Comparison of ENCODE assay signal across 8 cellular contexts in genomic region chr1:144077167-144077841, GRCh38.
DNase-seq lines count a peak whose midpoint lies in the region; ATAC-seq, FAIRE-seq and TF ChIP-seq lines count a peak whose summit lies in the region.
"Not testable (repeated sequence)": the region's sequence is repeated elsewhere in the genome, so short reads cannot be mapped to it uniquely, and the experiment has no call there.

No MANE protein-coding gene starts in this region.

- CTCF ChIA-PET in CD8-positive, alpha-beta T cell (lab: Charles Lee); K562 (lab: Yijun Ruan, JAX; ENCODE audit: low intra/inter-chr PET ratio): not testable (repeated sequence)

- H3K36me3 Mint-ChIP-seq in CD8-positive, alpha-beta T cell; type B pancreatic cell: not testable (repeated sequence)

- not testable (repeated sequence) for H3K27ac Mint-ChIP-seq in CD8-positive, alpha-beta T cell; type B pancreatic cell

- BruUV-seq in K562 (replicated peaks; lab: Mats Ljungman, UMichigan) = not testable (repeated sequence)

- not testable (repeated sequence) for H3K9me3 Mint-ChIP-seq in CD8-positive, alpha-beta T cell; type B pancreatic cell

- not testable (repeated sequence) for H4K20me1 ChIP-seq in K562 (replicated peaks; ENCODE audit: control insufficient read depth, insufficient read depth, low read length)

- TF ChIP-seq POLR2A in K562 (conservative IDR thresholded peaks at IDR 0.05); gastrocnemius medialis (IDR thresholded peaks at IDR 0.05): not testable (repeated sequence)

- peak in 6 of 7 experiments; percentile 0 to 74 (median 48) for DNase-seq in CD8-positive, alpha-beta T cell
- peak; percentile 57 for DNase-seq in NCI-H226
- DNase-seq in activated CD8-positive, alpha-beta memory T cell treated with anti-CD3 and anti-CD28 coated beads for 48 hours (ENCODE audit: low read depth in 2 of 3, low spot score in 2 of 3) = peak in 2 of 3 experiments; percentile 15 to 28
- DNase-seq in K562 (ENCODE audit: extremely low read depth in 1 of 4, low spot score in 3 of 4) = peak in 2 of 4 experiments; percentile 4 to 45
- peak; percentile 10 to 25 for DNase-seq in foreskin fibroblast
- DNase-seq in lung microvascular endothelial cell (ENCODE audit: low read depth in 2 of 2) = peak; percentile 25 to 29
- DNase-seq in gastrocnemius medialis = not testable (repeated sequence)
- DNase-seq in type B pancreatic cell (ENCODE audit: extremely low spot score, unreplicated experiment) = peak; percentile 73

- H3K4me2 ChIP-seq in K562 (ENCODE audit: insufficient read depth, low read length) = not testable (repeated sequence)

- not testable (repeated sequence) for FAIRE-seq in K562 (lab: Jason Lieb, UNC)

- H3K9ac ChIP-seq in K562 (ENCODE audit: insufficient read depth in 1 of 2, low read depth in 2 of 2, low read length in 2 of 2) = peak overlapping the region in 1 of 2 experiments; percentile 52; a peak in 1 of 4 replicates

- not testable (repeated sequence) for H3K9me3 ChIP-seq in CD8-positive, alpha-beta T cell (ENCODE audit: low read length); K562 (replicated peaks; ENCODE audit: control insufficient read depth, insufficient read depth, low read depth, low read length); gastrocnemius medialis

- not testable (repeated sequence) for H3K27me3 ChIP-seq in CD8-positive, alpha-beta T cell (ENCODE audit: insufficient read depth, low read length); K562 (ENCODE audit: control insufficient read depth in 2 of 2, insufficient read depth in 2 of 2, low read length in 2 of 2); gastrocnemius medialis

- 0% methylated on average over 41 of the region's 93 CpGs for WGBS in K562 (ENCODE audit: insufficient coverage, low coverage, missing lambda C conversion rate)

- not testable (repeated sequence) for H2AFZ ChIP-seq in K562 (ENCODE audit: low read depth, low read length)

- not testable (repeated sequence) for H3K4me1 ChIP-seq in CD8-positive, alpha-beta T cell (ENCODE audit: insufficient read depth, low read length); K562 (replicated peaks in 1 of 2; ENCODE audit: control insufficient read depth in 2 of 2, insufficient read depth in 2 of 2, low read length in 2 of 2)
- peaks cover 0 to 10% of the 10 kb centered on the region in 2 donors for H3K4me1 ChIP-seq in gastrocnemius medialis

- ATAC-seq in CD8-positive, alpha-beta T cell = peak; percentile 66
- ATAC-seq in K562, gastrocnemius medialis: not testable (repeated sequence)

- not testable (repeated sequence) for H3K27me3 Mint-ChIP-seq in CD8-positive, alpha-beta T cell (ENCODE audit: low read depth); type B pancreatic cell

- not testable (repeated sequence) for H3K36me3 ChIP-seq in CD8-positive, alpha-beta T cell (ENCODE audit: insufficient read depth, low read length); K562 (ENCODE audit: control insufficient read depth, insufficient read depth, low read length); gastrocnemius medialis

- H3K4me3 Mint-ChIP-seq in CD8-positive, alpha-beta T cell = peak overlapping the region; percentile 68
- peak overlapping the region; percentile 74 for H3K4me3 Mint-ChIP-seq in type B pancreatic cell

- not testable (repeated sequence) for TF ChIP-seq RAD21 in K562 (CRISPR knock-in tag; conservative IDR thresholded peaks at IDR 0.05 in 1 of 2, IDR thresholded peaks at IDR 0.05 in 1 of 2)

- H3K4me3 ChIP-seq in CD8-positive, alpha-beta T cell (ENCODE audit: low read depth, low read length) = not testable (repeated sequence)
- H3K4me3 ChIP-seq in K562 (peak overlapping the region; percentile 50), foreskin fibroblast (ENCODE audit: low read depth in 1 of 2, low read length in 2 of 2) (peak overlapping the region; percentile 38 to 47), gastrocnemius medialis (peak overlapping the region; percentile 31 to 60 (median 52))

- not testable (repeated sequence) for H3K9me1 ChIP-seq in K562 (ENCODE audit: control insufficient read depth, insufficient read depth, low read length)

- intact Hi-C loops in CD8-positive, alpha-beta T cell (cut with DNase I, micrococcal nuclease); K562 (cut with micrococcal nuclease); gastrocnemius medialis (cut with DNase I; ENCODE audit: low total_unique reads): not testable (repeated sequence)

- not testable (repeated sequence) for H3K4me1 Mint-ChIP-seq in CD8-positive, alpha-beta T cell (ENCODE audit: low read depth); type B pancreatic cell (ENCODE audit: unreplicated experiment)

- TF ChIP-seq CTCF in CD8-positive, alpha-beta T cell (IDR thresholded peaks at IDR 0.05); K562 (IDR thresholded peaks at IDR 0.05 in 2 of 3, conservative IDR thresholded peaks at IDR 0.05 in 1 of 3; ENCODE audit: insufficient read depth in 2 of 3, low read depth in 1 of 3, low read length in 3 of 3); foreskin fibroblast (IDR thresholded peaks at IDR 0.05; ENCODE audit: low read depth, low read length); gastrocnemius medialis (IDR thresholded peaks at IDR 0.05 in 4 of 5, conservative IDR thresholded peaks at IDR 0.05 in 1 of 5); type B pancreatic cell (conservative IDR thresholded peaks at IDR 0.05): not testable (repeated sequence)

- not testable (repeated sequence) for H3K79me2 ChIP-seq in K562 (ENCODE audit: control insufficient read depth, insufficient read depth, low read length)

- POLR2A ChIA-PET in CD8-positive, alpha-beta T cell (lab: Charles Lee); K562 (lab: Yijun Ruan, JAX): not testable (repeated sequence)

- TF ChIP-seq EP300 in K562 (IDR thresholded peaks at IDR 0.05; ENCODE audit: low read length) = not testable (repeated sequence)

- not testable (repeated sequence) for H3K27ac ChIP-seq in CD8-positive, alpha-beta T cell (ENCODE audit: low read depth, low read length); K562 (ENCODE audit: extremely low read depth, low read depth, low read length); gastrocnemius medialis

- in situ Hi-C loops in K562 (cut with MboI); gastrocnemius medialis (cut with MboI; ENCODE audit: low sequenced_read_pairs in 4 of 4): not testable (repeated sequence)

TF ChIP-seq in K562, 482 proteins besides CTCF, POLR2A, EP300 and RAD21:
- TF ChIP-seq SMAD4 (CRISPR knock-in tag; conservative IDR thresholded peaks at IDR 0.05) (0 out of 2 replicates have a peak, but pooled peaks have one; percentile 24), CXXC5 (CRISPR knock-in tag; IDR thresholded peaks at IDR 0.05) (peak; percentile 47), BCOR (IDR thresholded peaks at IDR 0.05) (peak; percentile 73), ZNF512 (tag; IDR thresholded peaks at IDR 0.05) (0 out of 2 replicates have a peak, but pooled peaks have one; percentile 14), ZSCAN29 (IDR thresholded peaks at IDR 0.05) (peak; percentile 84), MLLT1 (IDR thresholded peaks at IDR 0.05) (0 out of 4 replicates have a peak, but pooled peaks of 1 of the 2 experiments have one; percentile 26), POLR2G (IDR thresholded peaks at IDR 0.05; ENCODE audit: low read depth, low read length) (0 out of 2 replicates have a peak, but pooled peaks have one; percentile 16), PCBP1 (IDR thresholded peaks at IDR 0.05; ENCODE audit: low read depth, low read length, poor library complexity, severe bottlenecking) (peak; percentile 49)
